In genomic region chr10:13346912-13347234, GRCh38 we compare ENCODE assay signal across 8 cellular contexts. TPM values are rescaled to one million over a fixed set of nuclear protein-coding genes. Genes with fewer than 3 reads are reported as not detected.
A peak's percentile ranks its signal among the peaks of the same experiment; 100 is the strongest.
DNase-seq lines count a peak whose midpoint lies in the region; ATAC-seq and TF ChIP-seq lines count a peak whose summit lies in the region.

No MANE protein-coding gene starts in this region.

- H3K4me3 ChIP-seq in HAP-1: peak overlapping the region; percentile 47
- H3K4me3 ChIP-seq in WI38 (ENCODE audit: low read depth, low read length): peak overlapping the region; percentile 81
- H3K4me3 ChIP-seq in skeletal muscle satellite cell (ENCODE audit: low read length): peak overlapping the region; percentile 76

- peak overlapping the region; percentile 92 for H3K4me3 Mint-ChIP-seq in glutamatergic neuron (ENCODE audit: unreplicated experiment)

- H3K36me3 Mint-ChIP-seq in glutamatergic neuron (ENCODE audit: unreplicated experiment): no peaks in the 10 kb centered on the region

- DNase-seq in HAP-1 (ENCODE audit: low spot score in 2 of 2) (no peak), glutamatergic neuron (no peak), NCI-H1105 treated with DMSO at 0.1 percent for 48 hours (lab: John Stamatoyannopoulos, UW) (no peak), NCI-H774 (lab: John Stamatoyannopoulos, UW) (no peak)

- in situ Hi-C loops in HAP-1 (cut with MboI; ENCODE audit: low sequenced_read_pairs): no loop called here

- peaks cover 27% of the 10 kb centered on the region for H3K36me3 ChIP-seq in HAP-1 (replicated peaks)
- H3K36me3 ChIP-seq in skeletal muscle satellite cell (ENCODE audit: insufficient read depth, low read length): peaks cover 4% of the 10 kb centered on the region

- TF ChIP-seq CTCF in WI38 (IDR thresholded peaks at IDR 0.05; ENCODE audit: low read depth, low read length) (no peak), glutamatergic neuron (IDR thresholded peaks at IDR 0.05; ENCODE audit: partially characterized antibody, unreplicated experiment) (no peak)

- peak overlapping the region; percentile 84 for H3K27ac Mint-ChIP-seq in glutamatergic neuron (ENCODE audit: unreplicated experiment)

- no peak for ATAC-seq in GM18511 (IDR thresholded peaks at IDR 0.05; ENCODE audit: unreplicated experiment)
- ATAC-seq in HG03457 (IDR thresholded peaks at IDR 0.05; ENCODE audit: unreplicated experiment): no peak

- peaks cover 34% of the 10 kb centered on the region for H3K4me1 ChIP-seq in HAP-1
- H3K4me1 ChIP-seq in skeletal muscle satellite cell (ENCODE audit: control insufficient read depth, insufficient read depth, low read length): peaks cover 22% of the 10 kb centered on the region

- H3K4me2 ChIP-seq in skeletal muscle satellite cell (ENCODE audit: low read length): peak overlapping the region; percentile 79

- peaks cover 21% of the 10 kb centered on the region for H3K4me1 Mint-ChIP-seq in glutamatergic neuron (ENCODE audit: low read depth, unreplicated experiment)

- peaks cover 19% of the 10 kb centered on the region for H3K9me3 Mint-ChIP-seq in glutamatergic neuron (ENCODE audit: unreplicated experiment)

- H3K9ac ChIP-seq in skeletal muscle satellite cell (ENCODE audit: low read depth, low read length): peak overlapping the region; percentile 95

- H3K27me3 ChIP-seq in HAP-1 (ENCODE audit: low read depth) (no peaks in the 10 kb centered on the region), skeletal muscle satellite cell (ENCODE audit: control insufficient read depth, insufficient read depth, low read length) (peaks cover 8% of the 10 kb centered on the region)

- H3K27me3 Mint-ChIP-seq in glutamatergic neuron (ENCODE audit: unreplicated experiment): peaks cover 18% of the 10 kb centered on the region

- H3K9me3 ChIP-seq in HAP-1 (no peaks in the 10 kb centered on the region), skeletal muscle satellite cell (replicated peaks; ENCODE audit: low read length) (no peaks in the 10 kb centered on the region)

RNA-seq across cellular contexts. Expression of gene SEPHS1, which starts 1.2 kb away (rescaled TPM):
- total RNA-seq in glutamatergic neuron (ENCODE audit: unreplicated experiment): 51.1 TPM
- total RNA-seq in skeletal muscle satellite cell (2012; rRNA removed): 18.6 and 22.6 TPM in 2 replicates

RNA-seq across cellular contexts. Expression of gene PHYH, which starts 47.0 kb away (rescaled TPM):
- 20.4 TPM for total RNA-seq in glutamatergic neuron (ENCODE audit: unreplicated experiment)
- 11.9 and 18.8 TPM in 2 replicates for total RNA-seq in skeletal muscle satellite cell (2012; rRNA removed)
